ENCODE assay signal across 24 cellular contexts in the genomic region with DNA sequence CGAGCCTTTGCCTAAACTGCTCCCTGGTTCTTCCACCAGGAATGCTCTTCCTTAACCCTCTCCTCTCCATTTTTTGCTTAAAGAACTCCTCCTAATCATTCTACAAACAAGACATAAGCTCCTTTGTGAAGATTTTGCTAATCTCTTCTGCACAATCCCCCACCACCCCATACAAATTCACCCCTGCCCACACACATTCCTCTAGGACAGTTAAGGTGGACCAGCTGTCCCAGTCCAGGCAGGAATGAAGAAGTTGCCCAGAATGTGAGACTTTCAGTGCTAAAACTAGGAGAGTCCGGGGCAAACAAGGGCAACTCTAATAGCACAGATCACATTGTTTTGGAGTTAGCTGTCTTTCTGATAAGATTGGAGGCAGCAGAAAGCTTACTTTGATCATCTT.
"Had no signal": no experiment of that assay in that cellular context is flagged by ENCODE, and none has a peak within 500 bp of the region (broad histone marks: within the 10 kb centered on the region; RNA-seq: fewer than 3 reads in every experiment).

No MANE protein-coding gene starts in this region.

- ATAC-seq: activated CD4-positive, CD25-positive, alpha-beta regulatory T cell treated with anti-CD3 and anti-CD28 coated beads, Interleukin-2, amount 50 U/mL, for 24 hours; activated naive CD8-positive, alpha-beta T cell treated with anti-CD3 and anti-CD28 coated beads, Interleukin-2, amount 50 U/mL, for 24 hours; left ventricle myocardium superior; right cardiac atrium had no signal

- H2AFZ ChIP-seq: parathyroid adenoma had no signal

- H3K4me1 Mint-ChIP-seq: activated naive CD4-positive, alpha-beta T cell treated with anti-CD3 and anti-CD28 coated beads, Interleukin-2, amount 50 U/mL, for 24 hours; naive B cell had no signal

- H3K27ac Mint-ChIP-seq: activated CD4-positive, alpha-beta memory T cell treated with anti-CD3 and anti-CD28 coated beads for 36 hours; activated CD4-positive, alpha-beta T cell treated with anti-CD3 and anti-CD28 coated beads, Interleukin-2, amount 10 ng/mL, durations not matched to agents 24 days and 14 days; activated naive CD4-positive, alpha-beta T cell treated with anti-CD3 and anti-CD28 coated beads, Interleukin-2, amount 50 U/mL, for 24 hours; activated naive CD8-positive, alpha-beta T cell treated with anti-CD3 and anti-CD28 coated beads, Interleukin-2, amount 50 U/mL, for 24 hours; activated T-cell treated with anti-CD3 and anti-CD28 coated beads, Interleukin-2, amount 50 U/mL, for 24 hours; activated T-helper 2 cell treated with anti-CD3 and anti-CD28 coated beads, Interferon-gamma antibody, Interleukin-2, Interleukin-4, amounts not matched to agents 10 μg/mL and 5 μg/mL and 100 μg/mL, durations not matched to agents 14 hours and 24 hours and 36 hours; naive B cell; T-helper 2 cell treated with Interferon-gamma antibody and Interleukin-4, amounts not matched to agents 5 μg/mL and 100 μg/mL, for 36 hours had no signal

- H3K9ac ChIP-seq: parathyroid adenoma had no signal

- H3K9me3 Mint-ChIP-seq: activated CD4-positive, alpha-beta memory T cell treated with anti-CD3 and anti-CD28 coated beads for 36 hours; activated CD4-positive, alpha-beta T cell treated with anti-CD3 and anti-CD28 coated beads, Interleukin-2, amount 10 ng/mL, durations not matched to agents 24 days and 14 days; activated naive CD4-positive, alpha-beta T cell treated with anti-CD3 and anti-CD28 coated beads, Interleukin-2, amount 50 U/mL, for 24 hours; activated naive CD8-positive, alpha-beta T cell treated with anti-CD3 and anti-CD28 coated beads, Interleukin-2, amount 50 U/mL, for 24 hours; activated T-cell treated with anti-CD3 and anti-CD28 coated beads, Interleukin-2, amount 50 U/mL, for 24 hours; activated T-helper 2 cell treated with anti-CD3 and anti-CD28 coated beads, Interferon-gamma antibody, Interleukin-2, Interleukin-4, amounts not matched to agents 10 μg/mL and 5 μg/mL and 100 μg/mL, durations not matched to agents 14 hours and 24 hours and 36 hours; neural crest cell; T-helper 2 cell treated with Interferon-gamma antibody and Interleukin-4, amounts not matched to agents 5 μg/mL and 100 μg/mL, for 36 hours had no signal

- H3K36me3 ChIP-seq: breast epithelium, tibial nerve had no signal

- H3K79me2 ChIP-seq: parathyroid adenoma had no signal

- H3K4me3 ChIP-seq: breast epithelium, tibial nerve had no signal

- H3K27ac ChIP-seq: breast epithelium, parathyroid adenoma, tibial nerve had no signal

- H3K4me1 ChIP-seq: parathyroid adenoma had no signal

- H3K9me3 ChIP-seq: breast epithelium, tibial nerve had no signal

- H3K4me3 Mint-ChIP-seq: activated CD4-positive, alpha-beta memory T cell treated with anti-CD3 and anti-CD28 coated beads for 36 hours; activated CD4-positive, alpha-beta T cell treated with anti-CD3 and anti-CD28 coated beads, Interleukin-2, amount 10 ng/mL, durations not matched to agents 24 days and 14 days; activated naive CD4-positive, alpha-beta T cell treated with anti-CD3 and anti-CD28 coated beads, Interleukin-2, amount 50 U/mL, for 24 hours; activated naive CD8-positive, alpha-beta T cell treated with anti-CD3 and anti-CD28 coated beads, Interleukin-2, amount 50 U/mL, for 24 hours; activated T-cell treated with anti-CD3 and anti-CD28 coated beads, Interleukin-2, amount 50 U/mL, for 24 hours; naive B cell; neural crest cell; T-helper 2 cell treated with Interferon-gamma antibody and Interleukin-4, amounts not matched to agents 5 μg/mL and 100 μg/mL, for 36 hours had no signal

- DNase-seq: activated CD4-positive, alpha-beta memory T cell treated with anti-CD3 and anti-CD28 coated beads for 36 hours; activated CD4-positive, alpha-beta T cell treated with anti-CD3 and anti-CD28 coated beads, Interleukin-2, amount 10 ng/mL, durations not matched to agents 24 days and 14 days; activated CD8-positive, alpha-beta memory T cell treated with anti-CD3 and anti-CD28 coated beads, Interleukin-2, amount 50 U/mL, for 4 hours; activated naive CD8-positive, alpha-beta T cell treated with anti-CD3 and anti-CD28 coated beads, Interleukin-2, amount 50 U/mL, for 24 hours; activated T-cell treated with anti-CD3 and anti-CD28 coated beads, Interleukin-2, amount 50 U/mL, for 24 hours; amygdala; central memory CD4-positive, alpha-beta T cell; dermis blood vessel endothelial cell; effector CD8-positive, alpha-beta T cell; left ventricle myocardium superior; naive B cell; occipital lobe; right cardiac atrium; stimulated activated CD4-positive, alpha-beta T cell treated with anti-CD3 and anti-CD28 coated beads, Interleukin-2, amount 100 ng/mL, for 48 hours; stimulated activated naive CD4-positive, alpha-beta T cell treated with Interleukin-2 at 50 U/mL for 16 hours; T-helper 1 cell had no signal

- H3K27me3 ChIP-seq: breast epithelium, tibial nerve had no signal

- H3K36me3 Mint-ChIP-seq: activated CD4-positive, alpha-beta memory T cell treated with anti-CD3 and anti-CD28 coated beads for 36 hours; activated naive CD4-positive, alpha-beta T cell treated with anti-CD3 and anti-CD28 coated beads, Interleukin-2, amount 50 U/mL, for 24 hours; naive B cell had no signal
